ENCODE assay signal across 8 cellular contexts in the genomic region with DNA sequence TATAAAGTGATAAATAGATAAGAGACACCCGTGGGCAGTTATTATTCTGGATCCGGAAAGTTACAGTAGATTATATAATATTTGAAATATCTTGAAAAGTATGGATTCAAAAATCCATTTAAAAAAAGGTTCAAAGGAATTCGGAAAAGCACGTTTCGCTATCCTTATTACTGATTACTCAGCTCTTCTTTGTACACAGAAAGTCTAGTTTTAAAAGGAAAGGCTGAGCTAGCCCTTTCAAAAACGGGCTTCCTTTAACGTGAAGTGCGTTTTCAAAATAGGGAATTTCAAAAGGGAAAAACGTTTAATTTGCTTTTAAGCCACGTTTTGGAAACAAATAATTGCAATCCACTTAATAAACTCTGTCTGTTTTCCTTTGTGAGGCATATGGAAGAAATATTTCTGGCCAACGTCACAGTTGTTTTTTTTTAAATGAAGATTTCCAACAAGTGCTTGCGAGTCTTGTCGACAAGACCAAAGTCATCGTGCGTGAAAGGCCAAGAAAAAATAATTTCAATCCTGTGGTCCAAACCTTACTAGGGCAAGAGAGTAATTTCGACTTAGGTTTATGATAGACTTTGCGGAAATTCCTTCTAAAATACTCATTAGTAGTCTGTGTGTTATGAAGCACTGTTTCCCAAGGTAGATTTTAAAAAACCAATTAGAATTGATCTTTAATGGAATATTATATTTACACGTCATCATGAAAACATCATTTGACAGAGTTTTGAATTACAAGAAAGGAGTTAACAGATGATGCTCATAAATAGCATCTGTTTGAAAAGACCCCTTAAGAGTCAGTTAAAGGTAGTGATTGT. TPM values are rescaled to one million over a fixed set of nuclear protein-coding genes. Genes with fewer than 3 reads are reported as not detected.
DNase-seq lines count a peak whose midpoint lies in the region; TF ChIP-seq lines count a peak whose summit lies in the region.

No MANE protein-coding gene starts in this region.

- peak; percentile 87 for DNase-seq in DMS53 treated with DMSO at 0.1 percent for 48 hours (lab: John Stamatoyannopoulos, UW; ENCODE audit: unreplicated experiment)
- DNase-seq in amniotic epithelial cell (ENCODE audit: low read depth), result peak; percentile 59
- DNase-seq in kidney epithelial cell (ENCODE audit: low read depth), result no peak
- DNase-seq in substantia nigra (lab: John Stamatoyannopoulos, UW), result peak in 1 of 49 donors; percentile 15
- no peak for DNase-seq in GM13976 (ENCODE audit: low spot score)
- DNase-seq in AG08396 (ENCODE audit: low spot score), result no peak
- DNase-seq in stimulated activated CD8-positive, alpha-beta memory T cell treated with anti-CD3 and anti-CD28 coated beads, Interleukin-4, amount 100 ng/mL, for 48 hours, result no peak

- peak overlapping the region; percentile 49 for H3K4me3 ChIP-seq in kidney epithelial cell (ENCODE audit: low read depth, low read length)

- no peaks in the 10 kb centered on the region for H3K27me3 ChIP-seq in kidney epithelial cell (ENCODE audit: control insufficient read depth, insufficient read depth, low read length)

- H3K27ac ChIP-seq in KOPT-K1 (ENCODE audit: low read depth, low read length, poor library complexity, severe bottlenecking) (peak overlapping the region; percentile 92), substantia nigra (ENCODE audit: low read depth, low read length, poor library complexity, severe bottlenecking) (peak overlapping the region; percentile 88)

- TF ChIP-seq CTCF in kidney epithelial cell (IDR thresholded peaks at IDR 0.05; ENCODE audit: insufficient read depth, low read length, poor library complexity, severe bottlenecking) (no peak), GM13976 (IDR thresholded peaks at IDR 0.05; ENCODE audit: borderline replicate concordance, control extremely low read depth, extremely low read depth, insufficient read depth, missing control alignments) (no peak)

- in situ Hi-C loops in GM13976 (cut with MboI; ENCODE audit: low sequenced_read_pairs, unreplicated experiment), result no loop called here

- no peaks in the 10 kb centered on the region for H3K9me3 ChIP-seq in KOPT-K1 (ENCODE audit: insufficient read depth, low read length, poor library complexity, severe bottlenecking)

- H3K36me3 ChIP-seq in KOPT-K1 (ENCODE audit: insufficient read depth, low read length) (no peaks in the 10 kb centered on the region), kidney epithelial cell (ENCODE audit: control insufficient read depth, insufficient read depth, low read length) (no peaks in the 10 kb centered on the region)

RNA-seq across cellular contexts. Expression of a gene that starts 2.4 kb away (rescaled TPM):
- 0.27 and 1.5 TPM in 2 replicates for total RNA-seq in kidney epithelial cell

RNA-seq across cellular contexts. Expression of a gene that starts 6.2 kb away (rescaled TPM):
- 32.3 and 32.7 TPM in 2 replicates for total RNA-seq in kidney epithelial cell

Comparison
In these comparisons a context has a peak if more than half of its experiments do, and no peak if none do; other contexts are left out.
1. DNase-seq: peak in DMS53 treated with DMSO at 0.1 percent for 48 hours (single experiment) and amniotic epithelial cell (single experiment); none in kidney epithelial cell (single experiment), GM13976 (single experiment), AG08396 (single experiment) and stimulated activated CD8-positive, alpha-beta memory T cell treated with anti-CD3 and anti-CD28 coated beads, Interleukin-4, amount 100 ng/mL, for 48 hours (single experiment).